9 cellular contexts compared by ENCODE assay signal in genomic region chr13:25281937-25282332, GRCh38. TPM values are rescaled to one million over a fixed set of nuclear protein-coding genes. Genes with fewer than 3 reads are reported as not detected.
A peak's percentile ranks its signal among the peaks of the same experiment; 100 is the strongest.
DNase-seq lines count a peak whose midpoint lies in the region; ATAC-seq, FAIRE-seq and TF ChIP-seq lines count a peak whose summit lies in the region.
"Had no signal": no experiment of that assay in that cellular context is flagged by ENCODE, and none has a peak within 500 bp of the region (broad histone marks: within the 10 kb centered on the region; RNA-seq: fewer than 3 reads in every experiment).

No MANE protein-coding gene starts in this region.

- TF ChIP-seq POLR2A in GM12891 (IDR thresholded peaks at IDR 0.05; ENCODE audit: low read depth, low read length) (no peak), GM12878 (IDR thresholded peaks at IDR 0.05; ENCODE audit: low read depth, low read length) (no peak), tibial nerve (IDR thresholded peaks at IDR 0.05) (no peak)

- H3K4me1 ChIP-seq in GM12878 (ENCODE audit: control insufficient read depth, insufficient read depth, low read length) (peaks cover 12% of the 10 kb centered on the region), tibial nerve (peaks cover 0 to 39% (median 14%) of the 10 kb centered on the region in 4 donors), PC-9 (replicated peaks; ENCODE audit: insufficient read depth) (peaks cover 8% of the 10 kb centered on the region)

- ATAC-seq in GM21360 (IDR thresholded peaks at IDR 0.05; ENCODE audit: unreplicated experiment) (peak; percentile 24), HG03159 (IDR thresholded peaks at IDR 0.05; ENCODE audit: unreplicated experiment) (peak; percentile 7), GM12878 (peak; percentile 55)

- CTCF ChIA-PET in GM12878 (lab: Yijun Ruan, JAX) = no interaction called here
- CTCF ChIA-PET in PC-9 (lab: Charles Lee) = no interaction called here

- no peak for TF ChIP-seq RAD21 in GM12878 (IDR thresholded peaks at IDR 0.05; ENCODE audit: insufficient read depth, low read depth, low read length)

- no peak for TF ChIP-seq CTCF in GM12878 (IDR thresholded peaks at IDR 0.05 in 2 of 3, conservative IDR thresholded peaks at IDR 0.05 in 1 of 3; ENCODE audit: control insufficient read depth in 2 of 3, extremely low read depth in 1 of 3, insufficient read depth in 1 of 3, low read depth in 3 of 3, low read length in 3 of 3)
- no peak for TF ChIP-seq CTCF in tibial nerve (IDR thresholded peaks at IDR 0.05)
- TF ChIP-seq CTCF in PC-9 (conservative IDR thresholded peaks at IDR 0.05) = no peak

- H3F3A ChIP-seq in PC-9 (ENCODE audit: insufficient read depth, low read depth) = no peaks in the 10 kb centered on the region

- peak overlapping the region; percentile 69 for H3K4me2 ChIP-seq in GM12878 (ENCODE audit: control insufficient read depth, insufficient read depth)
- no peak overlapping the region for H3K4me2 ChIP-seq in PC-9

- TF ChIP-seq EP300 in GM12878 (IDR thresholded peaks at IDR 0.05; ENCODE audit: borderline replicate concordance in 1 of 2, control insufficient read depth in 1 of 2, low read depth in 2 of 2, low read length in 2 of 2) (no peak), tibial nerve (IDR thresholded peaks at IDR 0.05) (no peak)

- DNase-seq in GM12891 (ENCODE audit: insufficient read length, low spot score) (no peak), GM12878 (ENCODE audit: low read depth, low spot score) (no peak), tibial nerve (ENCODE audit: low spot score in 2 of 2) (no peak), NCI-H82 (lab: John Stamatoyannopoulos, UW) (no peak), head of caudate nucleus (no peak), PC-9 (no peak)
- DNase-seq: foreskin fibroblast had no signal

- SMC1A ChIA-PET in GM12878 (lab: Charles Lee; ENCODE audit: uncharacterized antibody, unreplicated experiment) = interaction anchor here (1.1 to 1.6 kb wide), 2 partner anchors 10 to 101 kb away, joined by 3 to 5 read pairs; no protein-coding TSS in a partner anchor

- H2AFZ ChIP-seq in GM12878 (ENCODE audit: control insufficient read depth, low read depth, low read length) = peak overlapping the region; percentile 53; the same call in 1 of the 2 replicates
- no peak overlapping the region for H2AFZ ChIP-seq in PC-9

- no peaks in the 10 kb centered on the region for H3K9me2 ChIP-seq in PC-9 (ENCODE audit: insufficient read depth)

- no peaks in the 10 kb centered on the region for H3K9me3 ChIP-seq in GM12878 (replicated peaks; ENCODE audit: control insufficient read depth, insufficient read depth, low read length)
- H3K9me3 ChIP-seq in tibial nerve = no peaks in the 10 kb centered on the region
- no peaks in the 10 kb centered on the region for H3K9me3 ChIP-seq in PC-9 (ENCODE audit: insufficient read depth, low read depth)

- H3K79me2 ChIP-seq in GM12878 (ENCODE audit: control insufficient read depth, insufficient read depth, low read length) (peaks cover 15% of the 10 kb centered on the region), PC-9 (ENCODE audit: low read depth) (peaks cover 27% of the 10 kb centered on the region)

- in situ Hi-C loops in GM12878 (cut with MboI) = no loop called here

- H3K36me3 ChIP-seq in GM12878 (ENCODE audit: control insufficient read depth in 2 of 2, insufficient read depth in 2 of 2, low read length in 1 of 2) (no peaks in the 10 kb centered on the region), tibial nerve (no peaks in the 10 kb centered on the region), PC-9 (ENCODE audit: low read depth) (no peaks in the 10 kb centered on the region)

- H3K9ac ChIP-seq in GM12878 (ENCODE audit: control insufficient read depth, insufficient read depth, low read length) = peak overlapping the region; percentile 0; the same call in 1 of the 2 replicates

- H3K27ac ChIP-seq in GM12878 (ENCODE audit: control insufficient read depth, insufficient read depth) = peak overlapping the region; percentile 57
- H3K27ac ChIP-seq in tibial nerve = no peak overlapping the region
- H3K27ac ChIP-seq in PC-9 = no peak overlapping the region

- BruUV-seq in GM12878 (replicated peaks; lab: Mats Ljungman, UMichigan) = no TSS peak
- BruUV-seq in PC-9 (replicated peaks; lab: Mats Ljungman, UMichigan) = no TSS peak

- intact Hi-C loops in GM12878 (cut with micrococcal nuclease; ENCODE audit: unreplicated experiment) = loop anchor here (10.0 kb wide), 1 partner anchor 357 kb away; a partner anchor contains a TSS
- intact Hi-C loops in head of caudate nucleus (cut with DNase I) = no loop called here
- intact Hi-C loops in PC-9 (cut with micrococcal nuclease; ENCODE audit: unreplicated experiment) = no loop called here

- POLR2A ChIA-PET in GM12878 (lab: Charles Lee) = interaction anchor here (0.6 kb wide), 1 partner anchor 24 kb away, joined by 3 read pairs; no protein-coding TSS in a partner anchor
- POLR2A ChIA-PET in PC-9 (lab: Charles Lee; ENCODE audit: unreplicated experiment) = no interaction called here

- no peaks in the 10 kb centered on the region for H4K20me1 ChIP-seq in GM12878 (ENCODE audit: control insufficient read depth, insufficient read depth)
- H4K20me1 ChIP-seq in PC-9 (ENCODE audit: insufficient read depth) = 0 out of 2 replicates have a peak, but pooled peaks cover 9% of the 10 kb centered on the region

- H3K4me3 ChIP-seq in GM12878 (peak overlapping the region; percentile 23; the same call in 1 of the 2 replicates), tibial nerve (no peak overlapping the region), PC-9 (no peak overlapping the region)

- H3K27me3 ChIP-seq in GM12878 (replicated peaks in 1 of 2; ENCODE audit: control insufficient read depth in 2 of 2, insufficient read depth in 2 of 2, low read length in 1 of 2) = no peaks in the 10 kb centered on the region
- H3K27me3 ChIP-seq in tibial nerve = no peaks in the 10 kb centered on the region
- H3K27me3 ChIP-seq in PC-9 (ENCODE audit: insufficient read depth, low read depth) = no peaks in the 10 kb centered on the region

- RAD21 ChIA-PET in GM12878 (lab: Charles Lee; ENCODE audit: unreplicated experiment) = no interaction called here

- FAIRE-seq in GM12891 (lab: Jason Lieb, UNC) (peak; percentile 54), GM12878 (lab: Jason Lieb, UNC) (no peak)

- WGBS in GM12878 (ENCODE audit: insufficient coverage, insufficient replicate concordance, low lambda C conversion rate, missing lambda C conversion rate) = 25% methylated on average over 1 of the region's 1 CpG
- WGBS in tibial nerve, 2 donors = 90 to 97% methylated on average over 1 of the region's 1 CpG

TF ChIP-seq in GM12891, 5 proteins besides CTCF, POLR2A, EP300 and RAD21 (continues in another document):
- TF ChIP-seq TAF1 (IDR thresholded peaks at IDR 0.05; ENCODE audit: low read depth, low read length) = no peak
- TF ChIP-seq PAX5 (IDR thresholded peaks at IDR 0.05; ENCODE audit: insufficient read depth, low read length, severe bottlenecking) = no peak
- no peak for TF ChIP-seq POLR2AphosphoS5 (IDR thresholded peaks at IDR 0.05; ENCODE audit: low read depth, low read length)
- TF ChIP-seq SPI1 (IDR thresholded peaks at IDR 0.05; ENCODE audit: low read depth, low read length) = no peak

TF ChIP-seq in GM12878, 131 proteins besides CTCF, POLR2A, EP300 and RAD21 (continues in another document):
- 0 out of 2 replicates have a peak, but pooled peaks have one; percentile 25 for TF ChIP-seq HDGF (IDR thresholded peaks at IDR 0.05)

RNA-seq across cellular contexts. Expression of gene MTMR6, which starts 5.4 kb away (rescaled TPM):
- polyA plus RNA-seq in GM12891 (2012; ENCODE audit: low read depth, missing spikeins) = 3.7 TPM
- total RNA-seq in GM12878 (2013; cell fraction: nucleolus; rRNA removed) = 8.1 and 9.0 TPM in 2 replicates
- total RNA-seq in GM12878 (2014; rRNA removed) = 14.1 and 16.7 TPM in 2 replicates
- total RNA-seq in GM12878 (2014; rRNA removed; fragmentation: Illumina TruSeq; extraction: Trizol) = 19.2 and 19.4 TPM in 2 replicates
- 13.8 and 13.9 TPM in 2 replicates for total RNA-seq in GM12878 (2021)
- polyA plus RNA-seq in GM12878 (2011; ENCODE audit: low read depth) = 2.5 TPM
- polyA plus RNA-seq in GM12878 (2011; rRNA removed) = 15.1 and 21.1 TPM in 2 replicates
- polyA plus RNA-seq in GM12878 (2011; cell fraction: cytosol; rRNA removed) = 5.6 and 6.0 TPM in 2 replicates
- polyA plus RNA-seq in GM12878 (2011; cell fraction: nucleus; rRNA removed) = 4.7 and 6.7 TPM in 2 replicates
- polyA plus RNA-seq in GM12878 (2012) = 4.1 and 4.2 TPM in 2 replicates
- 17.0 and 20.7 TPM in 2 replicates for polyA plus RNA-seq in GM12878 (2014; fragmentation: Illumina TruSeq; extraction: Trizol)
- polyA plus RNA-seq in GM12878 (2014; fragmentation: Nextera tagmentation; extraction: Ambion mirVana) = 10 to 100 TPM; 13.0 to 21.0 TPM
- 7.1 and 9.8 TPM in 2 replicates for polyA plus RNA-seq in GM12878 (2014; rRNA removed)
- polyA plus RNA-seq in GM12878 (2016; fragmentation: Nextera tagmentation; extraction: Ambion mirVana) = 10 to 100 TPM; 23.5 to 24.2 TPM
- polyA minus RNA-seq in GM12878 (2011; rRNA and poly(A)+ RNA removed) = 7.0 and 9.4 TPM in 2 replicates
- polyA minus RNA-seq in GM12878 (2011; cell fraction: cytosol; rRNA and poly(A)+ RNA removed) = 4.1 and 6.3 TPM in 2 replicates
- polyA minus RNA-seq in GM12878 (2011; cell fraction: nucleus; rRNA and poly(A)+ RNA removed) = 2.8 and 4.9 TPM in 2 replicates
- 10 to 100 TPM; 16.5 to 19.0 (median 18.2) TPM for total RNA-seq in tibial nerve
- total RNA-seq in PC-9 (2021) = 7.7 and 10.8 TPM in 2 replicates

RNA-seq across cellular contexts. Expression of gene NUP58, which starts 19.5 kb away (rescaled TPM):
- polyA plus RNA-seq in GM12891 (2012; ENCODE audit: low read depth, missing spikeins) = 13.5 TPM
- total RNA-seq in GM12878 (2013; cell fraction: nucleolus; rRNA removed) = 250 and 257 TPM in 2 replicates
- total RNA-seq in GM12878 (2014; rRNA removed) = 58.1 and 75.6 TPM in 2 replicates
- 56.6 and 58.0 TPM in 2 replicates for total RNA-seq in GM12878 (2014; rRNA removed; fragmentation: Illumina TruSeq; extraction: Trizol)
- 46.7 and 54.5 TPM in 2 replicates for total RNA-seq in GM12878 (2021)
- 10.0 TPM for polyA plus RNA-seq in GM12878 (2011; ENCODE audit: low read depth)
- polyA plus RNA-seq in GM12878 (2011; rRNA removed) = 78.0 and 110 TPM in 2 replicates
- 48.0 and 50.8 TPM in 2 replicates for polyA plus RNA-seq in GM12878 (2011; cell fraction: cytosol; rRNA removed)
- 30.4 and 34.5 TPM in 2 replicates for polyA plus RNA-seq in GM12878 (2011; cell fraction: nucleus; rRNA removed)
- 15.9 and 26.2 TPM in 2 replicates for polyA plus RNA-seq in GM12878 (2012)
- 47.9 and 62.7 TPM in 2 replicates for polyA plus RNA-seq in GM12878 (2014; fragmentation: Illumina TruSeq; extraction: Trizol)
- 10 to 100 TPM; 12.1 to 14.0 TPM for polyA plus RNA-seq in GM12878 (2014; fragmentation: Nextera tagmentation; extraction: Ambion mirVana)
- polyA plus RNA-seq in GM12878 (2014; rRNA removed) = 37.7 and 42.5 TPM in 2 replicates
- polyA plus RNA-seq in GM12878 (2016; fragmentation: Nextera tagmentation; extraction: Ambion mirVana) = 10 to 100 TPM; 38.9 to 49.8 TPM
- 88.9 and 113 TPM in 2 replicates for polyA minus RNA-seq in GM12878 (2011; rRNA and poly(A)+ RNA removed)
- polyA minus RNA-seq in GM12878 (2011; cell fraction: cytosol; rRNA and poly(A)+ RNA removed) = 38.5 and 53.3 TPM in 2 replicates
- 43.5 and 70.0 TPM in 2 replicates for polyA minus RNA-seq in GM12878 (2011; cell fraction: nucleus; rRNA and poly(A)+ RNA removed)
- 100 to 1,000 TPM in 1 of 4 donors, 10 to 100 TPM in 3; 59.0 to 135 (median 63.1) TPM for total RNA-seq in tibial nerve
- total RNA-seq in PC-9 (2021) = 50.6 and 55.1 TPM in 2 replicates
